In genomic region chr3:98733778-98734281, GRCh38 we compare ENCODE assay signal across 8 cellular contexts. TPM values are rescaled to one million over a fixed set of nuclear protein-coding genes. Genes with fewer than 3 reads are reported as not detected.
A peak's percentile ranks its signal among the peaks of the same experiment; 100 is the strongest.
DNase-seq lines count a peak whose midpoint lies in the region; ATAC-seq and TF ChIP-seq lines count a peak whose summit lies in the region.

No MANE protein-coding gene starts in this region.

- no peak overlapping the region for H4K8ac ChIP-seq in mesenchymal stem cell (ENCODE audit: low read length)

- no peak overlapping the region for H2BK5ac ChIP-seq in mesenchymal stem cell (ENCODE audit: low read depth, low read length, poor library complexity, severe bottlenecking)

- H2BK15ac ChIP-seq in mesenchymal stem cell (ENCODE audit: low read depth, poor library complexity, severe bottlenecking) = no peak overlapping the region

- H3K9ac ChIP-seq in Loucy (ENCODE audit: low read depth, low read length, poor library complexity, severe bottlenecking) (no peak overlapping the region), mesenchymal stem cell (ENCODE audit: low read length) (peak overlapping the region; percentile 80)

- H3K4me2 ChIP-seq in Loucy (ENCODE audit: low read depth, low read length, poor library complexity, severe bottlenecking) (peak overlapping the region; percentile 75), mesenchymal stem cell (ENCODE audit: low read length, poor library complexity, severe bottlenecking) (peak overlapping the region; percentile 99)

- WGBS in mesenchymal stem cell = 0% methylated on average over 14 of the region's 16 CpGs

- H2BK120ac ChIP-seq in mesenchymal stem cell (ENCODE audit: low read depth, low read length) = no peak overlapping the region

- H3K36me3 Mint-ChIP-seq in activated CD4-positive, alpha-beta T cell treated with anti-CD3 and anti-CD28 coated beads, Interleukin-2, amount 10 ng/mL, durations not matched to agents 7 days and 5 days (ENCODE audit: low read depth) = no peaks in the 10 kb centered on the region

- H3K9me2 ChIP-seq in Loucy (replicated peaks; ENCODE audit: low read depth, low read length) = no peaks in the 10 kb centered on the region

- no peak overlapping the region for H3K27ac Mint-ChIP-seq in activated CD4-positive, alpha-beta T cell treated with anti-CD3 and anti-CD28 coated beads, Interleukin-2, amount 10 ng/mL, durations not matched to agents 7 days and 5 days

- no peak for DNase-seq in activated CD4-positive, alpha-beta T cell treated with anti-CD3 and anti-CD28 coated beads, Interleukin-2, amount 10 ng/mL, durations not matched to agents 7 days and 5 days
- no peak for DNase-seq in activated CD4-positive, alpha-beta T cell treated with anti-CD3 and anti-CD28 coated beads for 48 hours
- DNase-seq in choroid plexus epithelial cell (ENCODE audit: low read depth) = peak; percentile 32
- DNase-seq in mesenchymal stem cell = peak; percentile 47
- no peak for DNase-seq in uterus
- no peak for DNase-seq in iPS-NIHi7 (ENCODE audit: extremely low spot score)

- peak overlapping the region; percentile 83 for H2AFZ ChIP-seq in Loucy (ENCODE audit: low read length)
- no peak overlapping the region for H2AFZ ChIP-seq in mesenchymal stem cell (ENCODE audit: low read depth, low read length)

- H3K4me1 Mint-ChIP-seq in activated CD4-positive, alpha-beta T cell treated with anti-CD3 and anti-CD28 coated beads, Interleukin-2, amount 10 ng/mL, durations not matched to agents 7 days and 5 days = peaks cover 17% of the 10 kb centered on the region

- H3K27ac ChIP-seq in mesenchymal stem cell (ENCODE audit: low read length, poor library complexity, severe bottlenecking) = no peak overlapping the region
- H3K27ac ChIP-seq in uterus = peak overlapping the region; percentile 69 to 76

- H3K79me1 ChIP-seq in mesenchymal stem cell (replicated peaks; ENCODE audit: low read length, poor library complexity, severe bottlenecking) = peaks cover 3% of the 10 kb centered on the region

- peak overlapping the region; percentile 66 for H3K4me3 Mint-ChIP-seq in activated CD4-positive, alpha-beta T cell treated with anti-CD3 and anti-CD28 coated beads, Interleukin-2, amount 10 ng/mL, durations not matched to agents 7 days and 5 days

- CTCF ChIA-PET in activated CD4-positive, alpha-beta T cell treated with anti-CD3 and anti-CD28 coated beads, Interleukin-2, amount 10 ng/mL, durations not matched to agents 7 days and 5 days (lab: Charles Lee) = no interaction called here

- no peaks in the 10 kb centered on the region for H4K20me1 ChIP-seq in Loucy (ENCODE audit: insufficient read depth, low read length, poor library complexity, severe bottlenecking)

- TF ChIP-seq CTCF in Loucy (conservative IDR thresholded peaks at IDR 0.05; ENCODE audit: low read length) (no peak), choroid plexus epithelial cell (conservative IDR thresholded peaks at IDR 0.05; ENCODE audit: low read depth, low read length) (no peak), uterus (IDR thresholded peaks at IDR 0.05) (no peak)

- H3K9me3 Mint-ChIP-seq in activated CD4-positive, alpha-beta T cell treated with anti-CD3 and anti-CD28 coated beads, Interleukin-2, amount 10 ng/mL, durations not matched to agents 7 days and 5 days = no peaks in the 10 kb centered on the region

- no peak overlapping the region for H4K91ac ChIP-seq in mesenchymal stem cell (ENCODE audit: low read length)

- no peak overlapping the region for H3K4ac ChIP-seq in mesenchymal stem cell (ENCODE audit: low read depth in 1 of 2, low read length in 2 of 2)

- intact Hi-C loops in uterus (cut with DNase I; ENCODE audit: low total_unique reads) = no loop called here

- no peaks in the 10 kb centered on the region for H3K79me2 ChIP-seq in Loucy (ENCODE audit: insufficient read depth, low read length)

- H3K27me3 Mint-ChIP-seq in activated CD4-positive, alpha-beta T cell treated with anti-CD3 and anti-CD28 coated beads, Interleukin-2, amount 10 ng/mL, durations not matched to agents 7 days and 5 days = peaks cover 67% of the 10 kb centered on the region

- peak overlapping the region; percentile 70 for H3K4me3 ChIP-seq in Loucy (ENCODE audit: low read length, poor library complexity, severe bottlenecking)
- H3K4me3 ChIP-seq in choroid plexus epithelial cell (ENCODE audit: low read depth, low read length) = peak overlapping the region; percentile 66
- H3K4me3 ChIP-seq in mesenchymal stem cell (ENCODE audit: insufficient read depth in 1 of 2, low read depth in 1 of 2, low read length in 2 of 2) = peak overlapping the region in 1 of 2 experiments; percentile 88
- peak overlapping the region; percentile 59 to 62 for H3K4me3 ChIP-seq in uterus

- H2AK5ac ChIP-seq in mesenchymal stem cell (ENCODE audit: low read length, severe bottlenecking) = no peak overlapping the region

- H2BK12ac ChIP-seq in mesenchymal stem cell (ENCODE audit: low read length in 2 of 2) = no peak overlapping the region

- no peak for ATAC-seq in HG03521 (IDR thresholded peaks at IDR 0.05; ENCODE audit: unreplicated experiment)

- H3K4me1 ChIP-seq in Loucy (ENCODE audit: insufficient read depth, low read length, poor library complexity, severe bottlenecking) (peaks cover 20% of the 10 kb centered on the region), mesenchymal stem cell (ENCODE audit: control insufficient read depth, insufficient read depth, low read depth, low read length) (peaks cover 5% of the 10 kb centered on the region), uterus (no peaks in the 10 kb centered on the region)

- no peaks in the 10 kb centered on the region for H3K36me3 ChIP-seq in Loucy (ENCODE audit: insufficient read depth, low read length)
- no peaks in the 10 kb centered on the region for H3K36me3 ChIP-seq in mesenchymal stem cell (ENCODE audit: control insufficient read depth in 1 of 2, insufficient read depth in 2 of 2, low read depth in 1 of 2, low read length in 2 of 2)
- H3K36me3 ChIP-seq in uterus = no peaks in the 10 kb centered on the region

- no peaks in the 10 kb centered on the region for H3F3A ChIP-seq in Loucy (ENCODE audit: low read depth)

- H3K18ac ChIP-seq in mesenchymal stem cell (ENCODE audit: low read depth in 1 of 2, low read length in 2 of 2) = peak overlapping the region in 1 of 2 experiments; percentile 46

- H3K23ac ChIP-seq in mesenchymal stem cell (ENCODE audit: low read length in 2 of 2) = peak overlapping the region in 1 of 2 experiments; percentile 53

- no peak overlapping the region for H3K14ac ChIP-seq in mesenchymal stem cell (ENCODE audit: low read length in 2 of 2)

- POLR2A ChIA-PET in activated CD4-positive, alpha-beta T cell treated with anti-CD3 and anti-CD28 coated beads, Interleukin-2, amount 10 ng/mL, durations not matched to agents 7 days and 5 days (lab: Charles Lee) = no interaction called here

- no peaks in the 10 kb centered on the region for H3K9me3 ChIP-seq in Loucy (ENCODE audit: insufficient read depth, low read depth, low read length)
- H3K9me3 ChIP-seq in mesenchymal stem cell (ENCODE audit: control insufficient read depth, low read length) = no peaks in the 10 kb centered on the region
- H3K9me3 ChIP-seq in uterus = no peaks in the 10 kb centered on the region

- H3K27me3 ChIP-seq in Loucy (ENCODE audit: insufficient read depth, low read length, poor library complexity, severe bottlenecking) (peaks cover 40% of the 10 kb centered on the region), mesenchymal stem cell (ENCODE audit: control insufficient read depth in 1 of 2, insufficient read depth in 1 of 2, low read length in 2 of 2) (no peaks in the 10 kb centered on the region), uterus (no peaks in the 10 kb centered on the region)

- no peak for TF ChIP-seq POLR2A in uterus (IDR thresholded peaks at IDR 0.05)

RNA-seq across cellular contexts. Expression of gene ST3GAL6, which starts 29.3 kb away (rescaled TPM):
- under 1 TPM; 0.07 to 0.08 TPM for total RNA-seq in activated CD4-positive, alpha-beta T cell treated with anti-CD3 and anti-CD28 coated beads, Interleukin-2, amount 10 ng/mL, durations not matched to agents 7 days and 5 days
- 6.9 TPM for polyA plus RNA-seq in mesenchymal stem cell (2013, experiment 1 of 2)
- 6.5 TPM for polyA plus RNA-seq in mesenchymal stem cell (2013, experiment 2 of 2)
- 10 to 100 TPM in 2 of 4 donors, 1 to 10 TPM in 2; 1.8 to 14.9 (median 9.6) TPM for total RNA-seq in uterus

Comparison
In these comparisons a context has a peak if more than half of its experiments do, and no peak if none do; other contexts are left out.
1. DNase-seq: peak in choroid plexus epithelial cell (single experiment) and mesenchymal stem cell (single experiment); none in activated CD4-positive, alpha-beta T cell treated with anti-CD3 and anti-CD28 coated beads, Interleukin-2, amount 10 ng/mL, durations not matched to agents 7 days and 5 days (single experiment), activated CD4-positive, alpha-beta T cell treated with anti-CD3 and anti-CD28 coated beads for 48 hours (single experiment), uterus (0 of 2) and iPS-NIHi7 (single experiment).